19 cellular contexts compared by ENCODE assay signal in the genomic region with DNA sequence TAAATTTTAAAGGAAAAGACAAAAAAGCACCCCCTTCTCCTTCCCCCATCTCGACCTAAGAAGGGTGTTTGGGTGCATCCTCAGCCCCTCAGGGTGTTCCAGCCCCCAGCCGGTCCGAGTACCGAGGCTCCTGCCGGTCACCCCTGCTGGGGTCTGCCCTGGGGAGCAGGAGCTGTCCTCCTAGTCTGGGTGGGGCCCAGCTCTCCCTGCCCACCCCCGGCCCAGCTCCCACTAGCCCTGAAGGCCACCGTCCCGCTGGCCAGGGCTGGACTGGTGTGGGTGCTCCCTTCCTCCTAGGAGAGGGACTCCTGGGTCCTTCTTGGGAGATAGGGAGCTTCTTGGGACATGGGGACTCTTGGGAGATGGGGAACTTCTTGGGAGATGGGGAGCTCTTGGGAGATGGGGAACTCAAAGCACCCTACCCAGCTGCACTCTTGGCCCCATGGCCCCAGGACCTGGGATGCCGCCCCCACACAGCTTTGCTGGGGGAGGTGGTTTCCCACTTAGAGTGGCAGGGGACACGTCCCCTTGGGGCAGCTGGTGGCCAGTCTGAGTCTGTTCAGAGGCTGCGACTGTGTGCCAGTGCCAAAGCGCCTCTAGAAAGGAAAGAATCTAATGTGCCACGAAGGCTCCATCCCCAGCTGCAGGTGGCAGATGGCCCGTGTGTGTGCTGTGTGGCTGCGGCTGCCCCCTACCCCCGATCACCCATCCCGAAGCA. TPM values are rescaled to one million over a fixed set of nuclear protein-coding genes. Genes with fewer than 3 reads are reported as not detected.
DNase-seq lines count a peak whose midpoint lies in the region; ATAC-seq and TF ChIP-seq lines count a peak whose summit lies in the region.
"Had no signal": no experiment of that assay in that cellular context is flagged by ENCODE, and none has a peak within 500 bp of the region (broad histone marks: within the 10 kb centered on the region; RNA-seq: fewer than 3 reads in every experiment).

No MANE protein-coding gene starts in this region.

- POLR2A ChIA-PET in WTC11 (lab: Charles Lee): no interaction called here

- no peaks in the 10 kb centered on the region for H3K27me3 ChIP-seq in left ventricle myocardium inferior (ENCODE audit: low read depth)
- H3K27me3 ChIP-seq in right atrium auricular region: no peaks in the 10 kb centered on the region
- H3K27me3 ChIP-seq in osteoblast (ENCODE audit: insufficient read depth, low read length): no peaks in the 10 kb centered on the region

- CTCF ChIA-PET in WTC11 (lab: Charles Lee): interaction anchor here (0.6 kb wide), 1 partner anchor 25 kb away, joined by 3 read pairs; no protein-coding TSS in a partner anchor

- no peaks in the 10 kb centered on the region for H3K27me3 Mint-ChIP-seq in WTC11 (ENCODE audit: low read depth)
- H3K27me3 Mint-ChIP-seq: CD4-positive, CD25-positive, alpha-beta regulatory T cell had no signal

- H3K79me2 ChIP-seq in osteoblast (ENCODE audit: insufficient read depth, low read length): no peaks in the 10 kb centered on the region

- no peaks in the 10 kb centered on the region for H3K9me3 ChIP-seq in left ventricle myocardium inferior (replicated peaks)
- H3K9me3 ChIP-seq in right atrium auricular region: no peaks in the 10 kb centered on the region
- no peaks in the 10 kb centered on the region for H3K9me3 ChIP-seq in osteoblast (ENCODE audit: low read depth, low read length)
- H3K9me3 ChIP-seq: Caco-2, SJCRH30 had no signal

- no peaks in the 10 kb centered on the region for H3K36me3 Mint-ChIP-seq in WTC11
- H3K36me3 Mint-ChIP-seq: CD4-positive, CD25-positive, alpha-beta regulatory T cell had no signal

- ATAC-seq in WTC11: no peak

- no peak overlapping the region for H3K4me2 ChIP-seq in osteoblast (ENCODE audit: insufficient read depth, low read length)

- intact Hi-C loops in left ventricle myocardium inferior (cut with micrococcal nuclease): no loop called here

- H2AFZ ChIP-seq in osteoblast (ENCODE audit: low read length): no peak overlapping the region

- H3K27ac Mint-ChIP-seq in WTC11: no peak overlapping the region
- H3K27ac Mint-ChIP-seq: CD4-positive, CD25-positive, alpha-beta regulatory T cell had no signal

- TF ChIP-seq CTCF in left ventricle myocardium inferior (IDR thresholded peaks at IDR 0.05; ENCODE audit: borderline replicate concordance): no peak
- no peak for TF ChIP-seq CTCF in right atrium auricular region (IDR thresholded peaks at IDR 0.05)
- TF ChIP-seq CTCF in WTC11 (IDR thresholded peaks at IDR 0.05): no peak
- TF ChIP-seq CTCF in osteoblast (IDR thresholded peaks at IDR 0.05; ENCODE audit: extremely low read depth, low read depth, low read length): no peak

- no peak overlapping the region for H3K4me3 Mint-ChIP-seq in WTC11
- H3K4me3 Mint-ChIP-seq: CD4-positive, CD25-positive, alpha-beta regulatory T cell; H9 had no signal

- H3K27ac ChIP-seq in left ventricle myocardium inferior (replicated peaks) (no peak overlapping the region), right atrium auricular region (no peak overlapping the region), osteoblast (ENCODE audit: low read depth, low read length) (no peak overlapping the region)
- H3K27ac ChIP-seq: SJCRH30 had no signal

- H3K36me3 ChIP-seq in left ventricle myocardium inferior (no peaks in the 10 kb centered on the region), right atrium auricular region (no peaks in the 10 kb centered on the region), osteoblast (ENCODE audit: insufficient read depth, low read length) (no peaks in the 10 kb centered on the region)
- H3K36me3 ChIP-seq: SJCRH30 had no signal

- H3K4me3 ChIP-seq in left ventricle myocardium inferior: no peak overlapping the region
- H3K4me3 ChIP-seq in right atrium auricular region: no peak overlapping the region
- no peak overlapping the region for H3K4me3 ChIP-seq in osteoblast (ENCODE audit: insufficient read depth, low read length)
- H3K4me3 ChIP-seq: SJCRH30 had no signal

- no peaks in the 10 kb centered on the region for H3K4me1 Mint-ChIP-seq in WTC11
- H3K4me1 Mint-ChIP-seq: CD4-positive, CD25-positive, alpha-beta regulatory T cell had no signal

- H3K9me3 Mint-ChIP-seq in WTC11: no peaks in the 10 kb centered on the region
- H3K9me3 Mint-ChIP-seq: CD4-positive, CD25-positive, alpha-beta regulatory T cell; H9 had no signal

- H4K20me1 ChIP-seq in osteoblast (ENCODE audit: insufficient read depth, low read length): no peaks in the 10 kb centered on the region

- H3K4me1 ChIP-seq in left ventricle myocardium inferior: no peaks in the 10 kb centered on the region
- no peaks in the 10 kb centered on the region for H3K4me1 ChIP-seq in right atrium auricular region
- H3K4me1 ChIP-seq in osteoblast (ENCODE audit: insufficient read depth, low read length): no peaks in the 10 kb centered on the region
- H3K4me1 ChIP-seq: Caco-2 had no signal

- DNase-seq in left ventricle myocardium inferior (peak; percentile 6), right atrium auricular region (ENCODE audit: low spot score) (no peak), WTC11 (ENCODE audit: low spot score) (peak; percentile 9), osteoblast (ENCODE audit: insufficient read length, low spot score, missing footprints) (peak; percentile 80), hypothalamus (lab: John Stamatoyannopoulos, UW) (no peak), OCI-M1 (lab: John Stamatoyannopoulos, UW) (no peak)
- DNase-seq in activated naive CD4-positive, alpha-beta T cell (lab: John Stamatoyannopoulos, UW): no peak
- DNase-seq: ACHN; AML-193; Caco-2; CD4-positive, CD25-positive, alpha-beta regulatory T cell; DMS53; H9; NCI-H1417 treated with DMSO at 0.1 percent for 48 hours; NCI-H2029; NCI-H2171; NCI-H446; NCI-H69 had no signal

TF ChIP-seq in WTC11, 78 proteins besides CTCF, POLR2A, EP300 and RAD21:
- TF ChIP-seq, protein P1, sequence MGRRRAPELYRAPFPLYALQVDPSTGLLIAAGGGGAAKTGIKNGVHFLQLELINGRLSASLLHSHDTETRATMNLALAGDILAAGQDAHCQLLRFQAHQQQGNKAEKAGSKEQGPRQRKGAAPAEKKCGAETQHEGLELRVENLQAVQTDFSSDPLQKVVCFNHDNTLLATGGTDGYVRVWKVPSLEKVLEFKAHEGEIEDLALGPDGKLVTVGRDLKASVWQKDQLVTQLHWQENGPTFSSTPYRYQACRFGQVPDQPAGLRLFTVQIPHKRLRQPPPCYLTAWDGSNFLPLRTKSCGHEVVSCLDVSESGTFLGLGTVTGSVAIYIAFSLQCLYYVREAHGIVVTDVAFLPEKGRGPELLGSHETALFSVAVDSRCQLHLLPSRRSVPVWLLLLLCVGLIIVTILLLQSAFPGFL (CRISPR knock-in tag; IDR thresholded peaks at IDR 0.05; ENCODE audit: borderline replicate concordance): no peak
- TF ChIP-seq ELF4 (CRISPR knock-in tag; IDR thresholded peaks at IDR 0.05; ENCODE audit: low read depth): no peak
- TF ChIP-seq ZNF532 (CRISPR knock-in tag; IDR thresholded peaks at IDR 0.05; ENCODE audit: borderline replicate concordance): no peak
- no peak for TF ChIP-seq ATF1 (CRISPR knock-in tag; IDR thresholded peaks at IDR 0.05)
- no peak for TF ChIP-seq OVOL2 (CRISPR knock-in tag; IDR thresholded peaks at IDR 0.05; ENCODE audit: borderline replicate concordance)

RNA-seq across cellular contexts. Expression of gene MORN1, which starts 44.5 kb away (rescaled TPM):
- total RNA-seq in left ventricle myocardium inferior: 4.5 TPM
- 1 to 10 TPM; 2.2 to 3.8 TPM for total RNA-seq in right atrium auricular region
- total RNA-seq in WTC11 (2021): 14.5 to 19.7 TPM (median 18.5 TPM) in 3 replicates
- 12.4 and 13.4 TPM in 2 replicates for total RNA-seq in osteoblast

RNA-seq across cellular contexts. Expression of gene RER1, which starts 44.8 kb away (rescaled TPM):
- total RNA-seq in left ventricle myocardium inferior (80.5 TPM), right atrium auricular region (10 to 100 TPM; 38.8 to 47.2 TPM), WTC11 (2021) (72.1 to 80.4 TPM (median 79.8 TPM) in 3 replicates), osteoblast (77.8 and 95.2 TPM in 2 replicates)

Comparison
In these comparisons a context has a peak if more than half of its experiments do, and no peak if none do; other contexts are left out.
1. DNase-seq: peak in left ventricle myocardium inferior (single experiment), WTC11 (single experiment) and osteoblast (single experiment); none in right atrium auricular region (single experiment), activated naive CD4-positive, alpha-beta T cell (0 of 4), hypothalamus (0 of 51) and OCI-M1 (single experiment).